In the genomic region with DNA sequence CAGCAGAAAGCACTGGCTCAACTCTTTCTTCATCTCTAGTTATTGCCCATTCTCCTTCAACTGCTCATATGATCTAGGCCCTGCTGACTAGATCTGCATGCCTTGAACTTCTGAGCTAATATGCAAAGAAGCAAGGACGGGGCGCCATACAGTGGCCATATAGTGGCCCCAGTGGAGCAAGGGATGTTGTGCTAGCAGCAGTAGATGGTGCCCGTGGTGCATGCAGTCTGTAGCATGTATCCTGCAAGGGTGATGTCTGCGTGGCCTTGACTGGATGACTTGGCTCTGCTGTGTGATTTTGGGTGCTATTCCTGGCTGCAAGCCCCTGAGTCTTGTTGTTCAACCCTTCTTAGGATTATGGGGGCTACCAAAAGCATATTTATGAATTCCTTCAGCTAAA, we compare ENCODE assay signal across 20 cellular contexts. TPM values are rescaled to one million over a fixed set of nuclear protein-coding genes. Genes with fewer than 3 reads are reported as not detected.
A peak's percentile ranks its signal among the peaks of the same experiment; 100 is the strongest.
DNase-seq lines count a peak whose midpoint lies in the region; FAIRE-seq and TF ChIP-seq lines count a peak whose summit lies in the region.
"Had no signal": no experiment of that assay in that cellular context is flagged by ENCODE, and none has a peak within 500 bp of the region (broad histone marks: within the 10 kb centered on the region; RNA-seq: fewer than 3 reads in every experiment).

No MANE protein-coding gene starts in this region.

- peak; percentile 41; the same call in 1 of the 2 replicates for TF ChIP-seq CTCF in HEK293 (tag by site-specific recombination; IDR thresholded peaks at IDR 0.05)
- peak in 1 of 3 experiments; percentile 22; a peak in 1 of 4 replicates for TF ChIP-seq CTCF in H1 (IDR thresholded peaks at IDR 0.05; ENCODE audit: control extremely low read depth in 1 of 3, insufficient read depth in 1 of 3, low read depth in 1 of 3, low read length in 3 of 3)

- no peak overlapping the region for H2BK20ac ChIP-seq in H1 (ENCODE audit: low read length)

- H3K79me2 ChIP-seq in H1 (ENCODE audit: control insufficient read depth in 1 of 2, insufficient read depth in 2 of 2, low read length in 2 of 2) = no peaks in the 10 kb centered on the region

- FAIRE-seq in H1 (lab: Jason Lieb, UNC) = no peak

- H3K14ac ChIP-seq in H1 (ENCODE audit: insufficient read length) = no peak overlapping the region

- H4K5ac ChIP-seq in H1 (ENCODE audit: insufficient read length, low read depth, low read length) = no peak overlapping the region

- TF ChIP-seq RAD21 in H1 (IDR thresholded peaks at IDR 0.05 in 1 of 2, conservative IDR thresholded peaks at IDR 0.05 in 1 of 2; ENCODE audit: low read depth in 2 of 2, low read length in 2 of 2) = peak; percentile 11 to 38; a peak in 2 of 4 replicates

- H3K23ac ChIP-seq in H1 (ENCODE audit: insufficient read length) = no peak overlapping the region

- H3K56ac ChIP-seq in H1 (replicated peaks; ENCODE audit: insufficient read length, low read depth, low read length) = no peak overlapping the region

- no peak overlapping the region for H3K4me3 ChIP-seq in HEK293 (ENCODE audit: low read depth, low read length)
- no peak overlapping the region for H3K4me3 ChIP-seq in H1 (ENCODE audit: extremely low read depth in 1 of 4, insufficient read depth in 2 of 4, low read depth in 3 of 4, low read length in 4 of 4)
- H3K4me3 ChIP-seq: prostate gland, stomach, tibial artery had no signal

- no peaks in the 10 kb centered on the region for H3K27me3 ChIP-seq in H1 (replicated peaks in 1 of 4; ENCODE audit: control insufficient read depth in 3 of 4, extremely low read depth in 1 of 4, insufficient read depth in 3 of 4, low read length in 3 of 4)
- H3K27me3 ChIP-seq: stomach, tibial artery had no signal

- no peak overlapping the region for H2BK15ac ChIP-seq in H1 (ENCODE audit: low read length)

- H3K4me1 ChIP-seq in HEK293 (ENCODE audit: control insufficient read depth, insufficient read depth, low read length) (no peaks in the 10 kb centered on the region), H1 (replicated peaks in 1 of 4; ENCODE audit: control insufficient read depth in 3 of 4, insufficient read depth in 4 of 4, low read length in 3 of 4) (peaks cover 0 to 3% (median 1%) of the 10 kb centered on the region in 4 experiments; a peak in 1 of 7 replicates)
- H3K4me1 ChIP-seq: prostate gland, stomach, tibial artery had no signal

- H4K20me1 ChIP-seq in H1 (replicated peaks in 1 of 2; ENCODE audit: control insufficient read depth in 1 of 2, insufficient read depth in 2 of 2, low read length in 2 of 2) = no peaks in the 10 kb centered on the region

- no peak overlapping the region for H2BK120ac ChIP-seq in H1 (replicated peaks; ENCODE audit: low read depth, low read length)

- H2AK5ac ChIP-seq in H1 (ENCODE audit: low read depth, low read length) = no peak overlapping the region

- no peaks in the 10 kb centered on the region for H3K36me3 ChIP-seq in HEK293 (ENCODE audit: control insufficient read depth in 2 of 2, insufficient read depth in 1 of 2, low read length in 2 of 2)
- no peaks in the 10 kb centered on the region for H3K36me3 ChIP-seq in H1 (ENCODE audit: control insufficient read depth in 2 of 4, insufficient read depth in 4 of 4, low read length in 3 of 4)
- H3K36me3 ChIP-seq: prostate gland, stomach, tibial artery had no signal

- POLR2A ChIA-PET in HEK293 (lab: Yijun Ruan, JAX) (no interaction called here), H1 (lab: Charles Lee; ENCODE audit: partially characterized antibody) (interaction anchor here (0.5 to 1.8 kb wide), 2 partner anchors 8 to 479 kb away, joined by 3 read pairs; no protein-coding TSS in a partner anchor)

- H3K27ac ChIP-seq in HEK293 (ENCODE audit: extremely low read depth, low read depth, low read length) = no peak overlapping the region
- H3K27ac ChIP-seq in H1 (ENCODE audit: low read depth, low read length) = no peak overlapping the region
- H3K27ac ChIP-seq: C4-2B, prostate gland, stomach, tibial artery had no signal

- TF ChIP-seq POLR2A in H1 (IDR thresholded peaks at IDR 0.05; ENCODE audit: control extremely low read depth in 1 of 2, low read depth in 2 of 2, low read length in 2 of 2) = no peak

- H3K18ac ChIP-seq in H1 (ENCODE audit: extremely low read depth, low read length) = no peak overlapping the region

- TF ChIP-seq EP300 in H1 (IDR thresholded peaks at IDR 0.05; ENCODE audit: borderline replicate concordance in 1 of 2, low read depth in 2 of 2, low read length in 2 of 2) = no peak

- CTCF ChIA-PET in HEK293 (lab: Yijun Ruan, JAX) = no interaction called here
- CTCF ChIA-PET in H1 (lab: Charles Lee; ENCODE audit: partially characterized antibody) = interaction anchor here (0.9 to 1.2 kb wide), 2 partner anchors 56 to 288 kb away, joined by 3 read pairs; no protein-coding TSS in a partner anchor

- no peak overlapping the region for H3K9ac ChIP-seq in H1 (replicated peaks in 1 of 4; ENCODE audit: extremely low read depth in 1 of 4, low read depth in 3 of 4, low read length in 3 of 4)

- no peaks in the 10 kb centered on the region for H3K23me2 ChIP-seq in H1 (ENCODE audit: low read depth, low read length)

- H2AFZ ChIP-seq in H1 (ENCODE audit: low read length) = peak overlapping the region; percentile 70

- H2BK5ac ChIP-seq in H1 (ENCODE audit: low read depth, low read length) = no peak overlapping the region

- H3K79me1 ChIP-seq in H1 (ENCODE audit: low read depth, low read length) = no peaks in the 10 kb centered on the region

- H3K4me2 ChIP-seq in H1 (ENCODE audit: insufficient read depth in 1 of 2, low read depth in 2 of 2, low read length in 2 of 2) = no peak overlapping the region

- WGBS in H1 (ENCODE audit: extremely low coverage in 1 of 2, insufficient coverage in 1 of 2, insufficient read length in 1 of 2, insufficient replicate concordance in 2 of 2, low coverage in 1 of 2, low lambda C conversion rate in 2 of 2, missing lambda C conversion rate in 1 of 2), 2 experiments = 89% methylated on average over 4 of the region's 4 CpGs; no CpG with 5 or more reads in 1 of the 2 experiments

- no peak overlapping the region for H4K8ac ChIP-seq in H1 (ENCODE audit: extremely low read depth, insufficient read depth, low read length)

- H3K9me3 ChIP-seq in HEK293 (ENCODE audit: control insufficient read depth, insufficient read depth, low read depth, low read length) = no peaks in the 10 kb centered on the region
- no peaks in the 10 kb centered on the region for H3K9me3 ChIP-seq in H1 (ENCODE audit: insufficient read depth in 2 of 2, low read depth in 1 of 2, low read length in 1 of 2)
- H3K9me3 ChIP-seq: prostate gland, stomach, tibial artery had no signal

- H3K4ac ChIP-seq in H1 (replicated peaks; ENCODE audit: insufficient read length, low read depth, low read length) = no peak overlapping the region

- no peak overlapping the region for H2BK12ac ChIP-seq in H1 (ENCODE audit: low read depth, low read length)

- DNase-seq in Daoy (ENCODE audit: low read depth) (peak; percentile 23), OCI-M1 (lab: John Stamatoyannopoulos, UW) (peak; percentile 37), H1 (ENCODE audit: low read depth in 1 of 2, low spot score in 2 of 2) (no peak), NCI-H2171 treated with DMSO at 0.1 percent for 48 hours (lab: John Stamatoyannopoulos, UW) (no peak), DMS79 treated with DMSO at 0.1 percent for 48 hours (lab: John Stamatoyannopoulos, UW) (no peak), NCI-H1694 (lab: John Stamatoyannopoulos, UW) (no peak), T1000 (lab: John Stamatoyannopoulos, UW) (no peak)
- DNase-seq: activated CD4-positive, alpha-beta T cell treated with anti-CD3 and anti-CD28 coated beads, Interleukin-2, amount 50 U/mL, for 48 hours; activated CD4-positive, CD25-positive, alpha-beta regulatory T cell; activated CD8-positive, alpha-beta memory T cell treated with anti-CD3 and anti-CD28 coated beads, Interleukin-2, amount 50 U/mL, for 4 hours; Calu3; EL; KG1; NCI-H1092 treated with DMSO at 0.1 percent for 48 hours; NCI-H2029 treated with DMSO at 0.1 percent for 48 hours; stomach; tibial artery had no signal

- no peak overlapping the region for H4K91ac ChIP-seq in H1 (replicated peaks; ENCODE audit: insufficient read length, low read length)

TF ChIP-seq in HEK293, 187 proteins besides CTCF, POLR2A, EP300 and RAD21 (continues in another document):
- TF ChIP-seq ZNF600 (tag by site-specific recombination; IDR thresholded peaks at IDR 0.05) = no peak
- no peak for TF ChIP-seq ZNF626 (tag by site-specific recombination; IDR thresholded peaks at IDR 0.05)
- TF ChIP-seq KLF16 (tag by site-specific recombination; IDR thresholded peaks at IDR 0.05) = no peak

TF ChIP-seq in H1, 55 proteins besides CTCF, POLR2A, EP300 and RAD21:
- no peak for TF ChIP-seq HDAC6 (IDR thresholded peaks at IDR 0.05; ENCODE audit: low read depth, low read length)
- TF ChIP-seq ZNF274 (IDR thresholded peaks at IDR 0.05; ENCODE audit: borderline replicate concordance, extremely low read depth, low read length) = no peak
- TF ChIP-seq BACH1 (IDR thresholded peaks at IDR 0.05; ENCODE audit: low read length) = no peak
- TF ChIP-seq CHD2 (IDR thresholded peaks at IDR 0.05; ENCODE audit: low read length) = no peak
- no peak for TF ChIP-seq SIX5 (IDR thresholded peaks at IDR 0.05; ENCODE audit: low read depth, low read length)
- no peak for TF ChIP-seq BCL11A (IDR thresholded peaks at IDR 0.05; ENCODE audit: low read depth in 2 of 2, low read length in 2 of 2)
- TF ChIP-seq CEBPB (IDR thresholded peaks at IDR 0.05; ENCODE audit: low read depth, low read length) = no peak
TF ChIP-seq in H1: peak in this region for 0.

RNA-seq across cellular contexts. Expression of a gene that starts 12.2 kb away (rescaled TPM):
- 77.4 and 83.2 TPM in 2 replicates for total RNA-seq in Daoy (2014; rRNA removed; shearing (Covaris generic))
- 64.2 and 67.7 TPM in 2 replicates for total RNA-seq in H1 (2021; fragmentation: NEBNext Ultra II Directional; extraction: Animal tissue kit (Norgen Biotek cat#: 25700))
- polyA plus RNA-seq in H1 (2011; rRNA removed) = 8.0 and 12.1 TPM in 2 replicates
- 24.4 TPM for polyA plus RNA-seq in H1 (2011; cell fraction: cytosol; rRNA removed)
- 17.6 TPM for polyA plus RNA-seq in H1 (2011; cell fraction: nucleus; rRNA removed)
- polyA plus RNA-seq in H1 (2012, experiment 1 of 2) = 31.4 to 50.1 TPM (median 38.1 TPM) in 4 replicates
- 2.4 TPM for polyA plus RNA-seq in H1 (2012, experiment 2 of 2)
- 30.7 TPM for polyA plus RNA-seq in H1 (2013, experiment 1 of 2)
- 29.9 TPM for polyA plus RNA-seq in H1 (2013, experiment 2 of 2)
- 74.3 and 119 TPM in 2 replicates for polyA minus RNA-seq in H1 (2011; rRNA and poly(A)+ RNA removed)
- 34.7 TPM for polyA minus RNA-seq in H1 (2011; cell fraction: cytosol; rRNA and poly(A)+ RNA removed)
- 61.5 TPM for polyA minus RNA-seq in H1 (2011; cell fraction: nucleus; rRNA and poly(A)+ RNA removed)

Comparison
In these comparisons a context has a peak if more than half of its experiments do, and no peak if none do; other contexts are left out.
1. DNase-seq: peak in Daoy (single experiment) and OCI-M1 (single experiment); none in H1 (0 of 2), NCI-H2171 treated with DMSO at 0.1 percent for 48 hours (single experiment), DMS79 treated with DMSO at 0.1 percent for 48 hours (single experiment), NCI-H1694 (single experiment) and T1000 (single experiment).